15 cellular contexts compared by ENCODE assay signal in the genomic region with DNA sequence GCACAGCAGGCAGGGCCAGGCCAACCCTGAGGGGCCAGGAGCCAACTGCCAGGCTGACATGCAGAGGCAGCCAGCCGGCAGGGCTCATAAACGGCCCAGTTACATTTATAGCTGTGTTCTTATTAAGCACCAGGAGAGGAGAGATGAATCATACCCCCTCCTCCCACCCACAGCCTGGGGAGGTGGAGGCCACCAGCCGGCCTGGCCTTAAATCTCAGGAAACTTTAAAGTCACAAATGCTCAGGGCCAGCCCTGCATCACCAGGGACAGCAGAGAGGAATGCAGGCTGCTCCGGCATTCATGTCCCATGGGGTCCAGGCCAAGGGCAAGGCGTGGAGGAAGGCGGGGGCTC.
DNase-seq lines count a peak whose midpoint lies in the region; ATAC-seq and TF ChIP-seq lines count a peak whose summit lies in the region.
"Had no signal": no experiment of that assay in that cellular context is flagged by ENCODE, and none has a peak within 500 bp of the region (broad histone marks: within the 10 kb centered on the region; RNA-seq: fewer than 3 reads in every experiment).

No MANE protein-coding gene starts in this region.

- intact Hi-C loops in heart left ventricle (cut with DNase I): loop anchor here in 1 of 10 donors (10.0 kb wide), 1 partner anchor 58 kb away; no protein-coding TSS in a partner anchor
- intact Hi-C loops in left ventricle myocardium inferior (cut with micrococcal nuclease): no loop called here
- intact Hi-C loops in spleen (cut with DNase I; ENCODE audit: low total_unique reads): no loop called here

- H3K36me3 ChIP-seq in heart left ventricle (no peaks in the 10 kb centered on the region), left ventricle myocardium inferior (no peaks in the 10 kb centered on the region), spleen (no peaks in the 10 kb centered on the region)
- H3K36me3 ChIP-seq: prostate gland had no signal

- TF ChIP-seq POLR2A in heart left ventricle (IDR thresholded peaks at IDR 0.05) (no peak), spleen (IDR thresholded peaks at IDR 0.05) (no peak)

- H3K27ac ChIP-seq in heart left ventricle (no peak overlapping the region), left ventricle myocardium inferior (replicated peaks) (no peak overlapping the region), spleen (no peak overlapping the region)
- H3K27ac ChIP-seq: prostate gland, testis had no signal

- H3K27me3 ChIP-seq in heart left ventricle (peaks cover 0 to 17% (median 0%) of the 10 kb centered on the region in 9 donors), left ventricle myocardium inferior (ENCODE audit: low read depth) (peaks cover 76% of the 10 kb centered on the region), spleen (replicated peaks in 1 of 7) (peaks cover 0 to 45% (median 4%) of the 10 kb centered on the region in 7 donors)
- H3K27me3 ChIP-seq: testis had no signal

- TF ChIP-seq CTCF in heart left ventricle (IDR thresholded peaks at IDR 0.05) (no peak), left ventricle myocardium inferior (IDR thresholded peaks at IDR 0.05; ENCODE audit: borderline replicate concordance) (no peak), spleen (IDR thresholded peaks at IDR 0.05 in 8 of 11, conservative IDR thresholded peaks at IDR 0.05 in 3 of 11) (no peak)

- ATAC-seq in heart left ventricle (peak in 3 of 4 donors; percentile 67 to 90 (median 88)), HG03196 (IDR thresholded peaks at IDR 0.05; ENCODE audit: unreplicated experiment) (no peak)
- ATAC-seq: activated CD8-positive, alpha-beta T cell treated with anti-CD3 and anti-CD28 coated beads for 36 hours had no signal

- WGBS in heart left ventricle, 4 donors: 23 to 35% (median 24%) methylated on average over 5 to 6 of the region's 6 CpGs
- WGBS in spleen, 5 donors: 47 to 67% (median 62%) methylated on average over 4 to 6 of the region's 6 CpGs

- H3K4me1 ChIP-seq in heart left ventricle (no peaks in the 10 kb centered on the region), left ventricle myocardium inferior (peaks cover 6% of the 10 kb centered on the region), spleen (no peaks in the 10 kb centered on the region)
- H3K4me1 ChIP-seq: prostate gland, testis had no signal

- DNase-seq in heart left ventricle (peak in 3 of 5 donors; percentile 15 to 37 (median 36)), left ventricle myocardium inferior (no peak), RPMI7951 (ENCODE audit: low read depth) (peak; percentile 87), left kidney (ENCODE audit: low read depth, low spot score) (peak; percentile 86), spleen (peak; percentile 44), NCI-H2081 (lab: John Stamatoyannopoulos, UW) (no peak), cerebellum (ENCODE audit: low spot score) (no peak)
- DNase-seq: activated CD8-positive, alpha-beta T cell treated with anti-CD3 and anti-CD28 coated beads for 36 hours; CD8-positive, alpha-beta memory T cell; NCI-H2171; SK-N-SH; stimulated activated CD4-positive, alpha-beta T cell treated with anti-CD3 and anti-CD28 coated beads, Interleukin-1b, Interleukin-23, amount 100 ng/mL, for 48 hours; testis had no signal

- H3K9me3 ChIP-seq in heart left ventricle: no peaks in the 10 kb centered on the region
- no peaks in the 10 kb centered on the region for H3K9me3 ChIP-seq in left ventricle myocardium inferior (replicated peaks)
- H3K9me3 ChIP-seq in spleen: no peaks in the 10 kb centered on the region
- H3K9me3 ChIP-seq: prostate gland, SK-N-SH, testis had no signal

- no peak overlapping the region for H3K4me3 ChIP-seq in heart left ventricle
- no peak overlapping the region for H3K4me3 ChIP-seq in left ventricle myocardium inferior
- H3K4me3 ChIP-seq in spleen: no peak overlapping the region
- H3K4me3 ChIP-seq: prostate gland, testis had no signal

Comparison
In these comparisons a context has a peak if more than half of its experiments do, and no peak if none do; other contexts are left out.
1. DNase-seq: peak in heart left ventricle (3 of 5), RPMI7951 (single experiment), left kidney (single experiment) and spleen (single experiment); none in left ventricle myocardium inferior (single experiment), NCI-H2081 (0 of 2) and cerebellum (single experiment).